ENCODE assay signal across 21 cellular contexts in genomic region chr3:150330174-150330573, GRCh38.
DNase-seq lines count a peak whose midpoint lies in the region; ATAC-seq, FAIRE-seq and TF ChIP-seq lines count a peak whose summit lies in the region.
"Had no signal": no experiment of that assay in that cellular context is flagged by ENCODE, and none has a peak within 500 bp of the region (broad histone marks: within the 10 kb centered on the region; RNA-seq: fewer than 3 reads in every experiment).

No MANE protein-coding gene starts in this region.

- POLR2A ChIA-PET in K562 (lab: Yijun Ruan, JAX), result interaction anchor here (0.8 kb wide), 1 partner anchor 55 kb away, joined by 4 read pairs; no protein-coding TSS in a partner anchor

- TF ChIP-seq RAD21 in K562 (CRISPR knock-in tag; conservative IDR thresholded peaks at IDR 0.05 in 1 of 2, IDR thresholded peaks at IDR 0.05 in 1 of 2), result no peak

- TF ChIP-seq CTCF in mammary epithelial cell (conservative IDR thresholded peaks at IDR 0.05 in 1 of 2, IDR thresholded peaks at IDR 0.05 in 1 of 2; ENCODE audit: extremely low read depth in 1 of 2, insufficient read depth in 1 of 2, low read depth in 1 of 2, low read length in 2 of 2) (no peak), breast epithelium (IDR thresholded peaks at IDR 0.05) (no peak), K562 (IDR thresholded peaks at IDR 0.05 in 2 of 3, conservative IDR thresholded peaks at IDR 0.05 in 1 of 3; ENCODE audit: insufficient read depth in 2 of 3, low read depth in 1 of 3, low read length in 3 of 3) (no peak), pancreas (IDR thresholded peaks at IDR 0.05) (no peak)

- intact Hi-C loops in mammary epithelial cell (cut with micrococcal nuclease) (no loop called here), breast epithelium (cut with DNase I; ENCODE audit: low total_unique reads) (no loop called here), K562 (cut with micrococcal nuclease) (no loop called here), pancreas (cut with DNase I) (no loop called here), left cardiac atrium (cut with DNase I) (no loop called here)

- H4K91ac ChIP-seq in trophoblast cell (ENCODE audit: low read depth, low read length), result peak overlapping the region; percentile 67

- H3K9ac ChIP-seq in mammary epithelial cell (ENCODE audit: insufficient read depth, low read length) (no peak overlapping the region), K562 (ENCODE audit: insufficient read depth in 1 of 2, low read depth in 2 of 2, low read length in 2 of 2) (no peak overlapping the region), trophoblast cell (ENCODE audit: low read length) (no peak overlapping the region)

- FAIRE-seq in K562 (lab: Jason Lieb, UNC) (no peak), pancreas (lab: Jason Lieb, UNC) (no peak)
- FAIRE-seq: A549, GM12891, GM18507 had no signal

- no peak overlapping the region for H3K18ac ChIP-seq in trophoblast cell (ENCODE audit: low read length)

- no peak overlapping the region for H3K4me2 ChIP-seq in mammary epithelial cell (ENCODE audit: insufficient read depth, low read depth, low read length)
- no peak overlapping the region for H3K4me2 ChIP-seq in K562 (ENCODE audit: insufficient read depth, low read length)
- no peak overlapping the region for H3K4me2 ChIP-seq in trophoblast cell (ENCODE audit: low read length)
- H3K4me2 ChIP-seq: GM23338 had no signal

- 74% methylated on average over 2 of the region's 2 CpGs for WGBS in mammary epithelial cell (ENCODE audit: low coverage, missing lambda C conversion rate)
- 8% methylated on average over 2 of the region's 2 CpGs for WGBS in K562 (ENCODE audit: insufficient coverage, low coverage, missing lambda C conversion rate)
- WGBS in trophoblast cell (ENCODE audit: extremely low coverage, insufficient coverage, insufficient read length), result 100% methylated on average over 1 of the region's 2 CpGs
- WGBS in pancreas, 2 donors, result 50 to 58% methylated on average over 2 of the region's 2 CpGs

- H4K20me1 ChIP-seq in mammary epithelial cell (ENCODE audit: insufficient read depth, low read length), result no peaks in the 10 kb centered on the region
- H4K20me1 ChIP-seq in K562 (replicated peaks; ENCODE audit: control insufficient read depth, insufficient read depth, low read length), result no peaks in the 10 kb centered on the region

- no peaks in the 10 kb centered on the region for H3K27me3 ChIP-seq in mammary epithelial cell (ENCODE audit: insufficient read depth, low read length)
- H3K27me3 ChIP-seq in breast epithelium, result no peaks in the 10 kb centered on the region
- H3K27me3 ChIP-seq in K562 (ENCODE audit: control insufficient read depth in 2 of 2, insufficient read depth in 2 of 2, low read length in 2 of 2), result peaks cover 5 to 10% of the 10 kb centered on the region in 2 experiments; a peak in 3 of 5 replicates
- no peaks in the 10 kb centered on the region for H3K27me3 ChIP-seq in trophoblast cell (ENCODE audit: insufficient read depth, low read length)
- no peaks in the 10 kb centered on the region for H3K27me3 ChIP-seq in pancreas

- H3K36me3 ChIP-seq in mammary epithelial cell (ENCODE audit: insufficient read depth, low read length) (no peaks in the 10 kb centered on the region), breast epithelium (no peaks in the 10 kb centered on the region), K562 (ENCODE audit: control insufficient read depth, insufficient read depth, low read length) (no peaks in the 10 kb centered on the region), trophoblast cell (ENCODE audit: control insufficient read depth in 1 of 2, insufficient read depth in 2 of 2, low read length in 2 of 2) (no peaks in the 10 kb centered on the region), pancreas (no peaks in the 10 kb centered on the region)

- no peak overlapping the region for H3K27ac ChIP-seq in mammary epithelial cell (ENCODE audit: insufficient read depth, low read depth, low read length)
- H3K27ac ChIP-seq in breast epithelium, result no peak overlapping the region
- no peak overlapping the region for H3K27ac ChIP-seq in K562 (ENCODE audit: extremely low read depth, low read depth, low read length)
- no peak overlapping the region for H3K27ac ChIP-seq in trophoblast cell (ENCODE audit: low read depth, low read length)
- no peak overlapping the region for H3K27ac ChIP-seq in pancreas

- in situ Hi-C loops in mammary epithelial cell (cut with MboI; ENCODE audit: low sequenced_read_pairs in 2 of 2), result no loop called here
- in situ Hi-C loops in K562 (cut with MboI), result no loop called here

- dilution Hi-C loops in mammary epithelial cell (cut with HindIII; ENCODE audit: low sequenced_read_pairs), result no loop called here

- H2BK120ac ChIP-seq in trophoblast cell (ENCODE audit: insufficient read depth, low read length, poor library complexity), result no peak overlapping the region

- H3K14ac ChIP-seq in trophoblast cell (ENCODE audit: low read length), result peak overlapping the region; percentile 85

- H2BK5ac ChIP-seq in trophoblast cell (ENCODE audit: low read depth, low read length, poor library complexity), result no peak overlapping the region

- TF ChIP-seq EP300 in K562 (IDR thresholded peaks at IDR 0.05; ENCODE audit: low read length), result no peak

- DNase-seq in mammary epithelial cell (no peak), breast epithelium (ENCODE audit: low spot score in 2 of 2) (no peak), K562 (ENCODE audit: extremely low read depth in 1 of 4, low spot score in 3 of 4) (no peak), trophoblast cell (no peak), pancreas (no peak), anterior cingulate cortex (lab: John Stamatoyannopoulos, UW) (no peak), left cardiac atrium (no peak)
- DNase-seq: 8988T; ACHN; C1 segment of cervical spinal cord; Calu3; CD4-positive, alpha-beta memory T cell; COR-L47; DMS79 treated with DMSO at 0.1 percent for 48 hours; GF-D8; H9; HFFc6 had no signal

- no peaks in the 10 kb centered on the region for H3K9me1 ChIP-seq in K562 (ENCODE audit: control insufficient read depth, insufficient read depth, low read length)

- H3K9me3 ChIP-seq in mammary epithelial cell (replicated peaks; ENCODE audit: insufficient read depth, low read length) (no peaks in the 10 kb centered on the region), breast epithelium (no peaks in the 10 kb centered on the region), K562 (replicated peaks; ENCODE audit: control insufficient read depth, insufficient read depth, low read depth, low read length) (no peaks in the 10 kb centered on the region), trophoblast cell (ENCODE audit: insufficient read depth, low read depth, low read length) (no peaks in the 10 kb centered on the region), pancreas (no peaks in the 10 kb centered on the region)
- H3K9me3 ChIP-seq: A549 had no signal

- no peak overlapping the region for H3K23ac ChIP-seq in trophoblast cell (ENCODE audit: low read length)

- no peak overlapping the region for H4K12ac ChIP-seq in trophoblast cell (ENCODE audit: low read depth, low read length)

- BruUV-seq in mammary epithelial cell (replicated peaks; lab: Mats Ljungman, UMichigan) (no TSS peak), K562 (replicated peaks; lab: Mats Ljungman, UMichigan) (no TSS peak)

- H3K79me2 ChIP-seq in mammary epithelial cell (ENCODE audit: insufficient read depth, low read length), result no peaks in the 10 kb centered on the region
- no peaks in the 10 kb centered on the region for H3K79me2 ChIP-seq in K562 (ENCODE audit: control insufficient read depth, insufficient read depth, low read length)
- H3K79me2 ChIP-seq in trophoblast cell (ENCODE audit: control insufficient read depth, insufficient read depth, low read length, poor library complexity), result peaks cover 3% of the 10 kb centered on the region

- ATAC-seq in K562 (no peak), pancreas (no peak), left cardiac atrium (no peak)
- ATAC-seq: GM23338 had no signal

- TF ChIP-seq POLR2A in breast epithelium (IDR thresholded peaks at IDR 0.05), result no peak
- TF ChIP-seq POLR2A in K562 (conservative IDR thresholded peaks at IDR 0.05), result no peak

- H3K79me1 ChIP-seq in trophoblast cell (ENCODE audit: low read length), result peaks cover 24% of the 10 kb centered on the region

- H3K4me3 ChIP-seq in mammary epithelial cell (replicated peaks in 1 of 3; ENCODE audit: insufficient read depth in 1 of 3, low read depth in 2 of 3, low read length in 3 of 3), result no peak overlapping the region
- no peak overlapping the region for H3K4me3 ChIP-seq in breast epithelium
- H3K4me3 ChIP-seq in K562, result no peak overlapping the region
- H3K4me3 ChIP-seq in trophoblast cell (ENCODE audit: low read depth, low read length), result no peak overlapping the region
- H3K4me3 ChIP-seq in pancreas, result no peak overlapping the region
- H3K4me3 ChIP-seq: A549, GM23338 had no signal

- H2AFZ ChIP-seq in mammary epithelial cell (ENCODE audit: low read depth, low read length), result peak overlapping the region; percentile 3
- no peak overlapping the region for H2AFZ ChIP-seq in K562 (ENCODE audit: low read depth, low read length)
- H2AFZ ChIP-seq in trophoblast cell (ENCODE audit: insufficient read depth, low read length, poor library complexity), result no peak overlapping the region
- H2AFZ ChIP-seq: GM23338 had no signal

- no peak overlapping the region for H4K8ac ChIP-seq in trophoblast cell (ENCODE audit: low read depth, low read length)

- H3K4ac ChIP-seq in trophoblast cell (ENCODE audit: low read depth, low read length), result no peak overlapping the region

- peaks cover 25% of the 10 kb centered on the region for H3K4me1 ChIP-seq in mammary epithelial cell (ENCODE audit: insufficient read depth, low read length)
- H3K4me1 ChIP-seq in breast epithelium, result no peaks in the 10 kb centered on the region
- no peaks in the 10 kb centered on the region for H3K4me1 ChIP-seq in K562 (replicated peaks in 1 of 2; ENCODE audit: control insufficient read depth in 2 of 2, insufficient read depth in 2 of 2, low read length in 2 of 2)
- peaks cover 22 to 24% of the 10 kb centered on the region in 2 experiments for H3K4me1 ChIP-seq in trophoblast cell (ENCODE audit: control insufficient read depth in 1 of 2, insufficient read depth in 2 of 2, low read length in 2 of 2)
- no peaks in the 10 kb centered on the region for H3K4me1 ChIP-seq in pancreas

- peak overlapping the region; percentile 85 for H2AK5ac ChIP-seq in trophoblast cell (ENCODE audit: low read length)

- peak overlapping the region; percentile 27 for H2BK12ac ChIP-seq in trophoblast cell (ENCODE audit: low read length)

- CTCF ChIA-PET in mammary epithelial cell (lab: Charles Lee; ENCODE audit: low non-redundant PET), result no interaction called here
- CTCF ChIA-PET in K562 (lab: Yijun Ruan, JAX; ENCODE audit: low intra/inter-chr PET ratio), result interaction anchor here (0.6 kb wide), 1 partner anchor 457 kb away, joined by 3 read pairs; no protein-coding TSS in a partner anchor

TF ChIP-seq in K562, 482 proteins besides CTCF, POLR2A, EP300 and RAD21 (continues in another document):
- TF ChIP-seq MTA1 (IDR thresholded peaks at IDR 0.05; ENCODE audit: borderline replicate concordance), result 0 out of 2 replicates have a peak, but pooled peaks have one; percentile 31
